In the genomic region with DNA sequence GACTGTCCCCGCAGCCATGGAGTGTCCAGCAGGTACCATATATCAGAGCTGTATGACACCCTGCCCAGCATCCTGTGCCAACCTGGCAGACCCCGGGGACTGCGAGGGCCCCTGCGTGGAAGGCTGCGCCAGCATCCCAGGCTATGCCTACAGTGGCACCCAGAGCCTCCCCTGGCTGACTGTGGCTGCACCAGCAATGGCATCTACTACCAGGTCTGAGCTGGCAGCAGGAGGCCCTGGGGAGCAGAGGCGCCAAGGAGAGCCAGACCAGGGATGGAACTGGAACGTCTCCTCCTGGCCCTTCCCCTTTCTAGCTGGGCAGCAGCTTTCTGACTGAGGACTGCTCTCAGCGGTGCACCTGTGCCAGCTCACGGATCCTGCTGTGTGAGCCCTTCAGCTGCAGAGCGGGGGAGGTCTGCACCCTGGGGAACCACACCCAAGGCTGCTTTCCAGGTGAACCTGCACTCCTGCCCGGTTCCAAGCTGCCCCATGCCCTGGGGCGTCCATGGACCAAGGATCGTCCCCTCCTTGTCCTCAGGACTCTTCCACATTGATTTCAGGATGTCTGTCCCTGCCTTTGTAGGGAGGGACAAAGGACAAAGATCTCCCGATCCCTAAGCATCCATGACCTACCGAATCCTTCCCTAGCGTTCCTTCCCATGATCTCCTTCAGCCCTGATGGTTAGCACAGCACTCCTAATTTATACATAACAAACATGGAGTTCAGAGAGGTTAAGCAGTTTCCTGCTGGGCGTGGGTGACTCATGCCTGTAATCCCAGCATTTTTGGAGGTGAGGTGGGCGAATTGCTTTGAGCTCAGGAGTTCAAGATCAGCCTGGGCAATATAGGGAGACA, we compare ENCODE assay signal across 1 cellular context.
TF ChIP-seq lines count a peak whose summit lies in the region.

No MANE protein-coding gene starts in this region.

TF ChIP-seq in HCT116, 20 proteins besides CTCF, POLR2A, EP300 and RAD21 (continued from another document):
- TF ChIP-seq YY1 (IDR thresholded peaks at IDR 0.05; ENCODE audit: extremely low read depth, insufficient replicate concordance, low read depth, low read length) (no peak), SP1 (IDR thresholded peaks at IDR 0.05; ENCODE audit: low read depth) (no peak), POLR2AphosphoS5 (IDR thresholded peaks at IDR 0.05; ENCODE audit: low read depth, low read length) (no peak), CEBPB (IDR thresholded peaks at IDR 0.05; ENCODE audit: low read depth) (no peak), CBX3 (IDR thresholded peaks at IDR 0.05; ENCODE audit: low read depth) (peak; percentile 57; the same call in 1 of the 2 replicates)
- TF ChIP-seq, protein P1, sequence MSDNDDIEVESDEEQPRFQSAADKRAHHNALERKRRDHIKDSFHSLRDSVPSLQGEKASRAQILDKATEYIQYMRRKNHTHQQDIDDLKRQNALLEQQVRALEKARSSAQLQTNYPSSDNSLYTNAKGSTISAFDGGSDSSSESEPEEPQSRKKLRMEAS (IDR thresholded peaks at IDR 0.05) = no peak
